In genomic region chr17:17888821-17889220, GRCh38 we compare ENCODE assay signal across 16 cellular contexts. TPM values are rescaled to one million over a fixed set of nuclear protein-coding genes. Genes with fewer than 3 reads are reported as not detected.
DNase-seq lines count a peak whose midpoint lies in the region; ATAC-seq, FAIRE-seq and TF ChIP-seq lines count a peak whose summit lies in the region.
"Had no signal": no experiment of that assay in that cellular context is flagged by ENCODE, and none has a peak within 500 bp of the region (broad histone marks: within the 10 kb centered on the region; RNA-seq: fewer than 3 reads in every experiment).

No MANE protein-coding gene starts in this region.

- no peak overlapping the region for H3K9ac ChIP-seq in astrocyte (ENCODE audit: low read length)

- H3K9me3 ChIP-seq in astrocyte (ENCODE audit: insufficient read depth, low read depth, low read length), result no peaks in the 10 kb centered on the region
- no peaks in the 10 kb centered on the region for H3K9me3 ChIP-seq in T-helper 17 cell (ENCODE audit: control insufficient read depth, low read length, poor library complexity, severe bottlenecking)
- H3K9me3 ChIP-seq: neutrophil, transverse colon had no signal

- H4K20me1 ChIP-seq in GM23338 (replicated peaks; ENCODE audit: insufficient read depth) (no peaks in the 10 kb centered on the region), astrocyte (ENCODE audit: insufficient read depth, low read length) (peaks cover 18% of the 10 kb centered on the region)

- H3K36me3 ChIP-seq in GM23338 (ENCODE audit: insufficient read depth) (no peaks in the 10 kb centered on the region), astrocyte (ENCODE audit: insufficient read depth, low read length) (peaks cover 6% of the 10 kb centered on the region)
- H3K36me3 ChIP-seq: cardiac muscle cell had no signal

- H3K36me3 Mint-ChIP-seq in GM23338 (ENCODE audit: low read depth) (no peaks in the 10 kb centered on the region), astrocyte (ENCODE audit: low read depth, unreplicated experiment) (peaks cover 37% of the 10 kb centered on the region), T-helper 17 cell (ENCODE audit: low read depth) (peaks cover 7% of the 10 kb centered on the region)
- H3K36me3 Mint-ChIP-seq in natural killer cell treated with Interleukin-12 subunit alpha and Interleukin-12 subunit beta and Interleukin-15 and Interleukin-18, amount 100 ng/mL, for 72 hours, result no peaks in the 10 kb centered on the region

- H3K4me1 Mint-ChIP-seq in GM23338, result peaks cover 44% of the 10 kb centered on the region
- H3K4me1 Mint-ChIP-seq in astrocyte (ENCODE audit: low read depth, unreplicated experiment), result peaks cover 6% of the 10 kb centered on the region
- H3K4me1 Mint-ChIP-seq in T-helper 17 cell, result peaks cover 4% of the 10 kb centered on the region
- H3K4me1 Mint-ChIP-seq in natural killer cell treated with Interleukin-12 subunit alpha and Interleukin-12 subunit beta and Interleukin-15 and Interleukin-18, amount 100 ng/mL, for 72 hours (ENCODE audit: low read depth in 2 of 2), result peaks cover 0 to 4% of the 10 kb centered on the region in 2 donors
- H3K4me1 Mint-ChIP-seq: activated CD8-positive, alpha-beta memory T cell treated with anti-CD3 and anti-CD28 coated beads, Interleukin-2, amount 10 ng/mL, durations not matched to agents 7 days and 5 days had no signal

- H3K4me1 ChIP-seq in GM23338 (ENCODE audit: insufficient read depth) (peaks cover 16% of the 10 kb centered on the region), astrocyte (ENCODE audit: insufficient read depth, low read length) (peaks cover 2% of the 10 kb centered on the region)

- H2AFZ ChIP-seq in GM23338 (no peak overlapping the region), astrocyte (ENCODE audit: low read depth, low read length) (no peak overlapping the region)

- H3K79me2 ChIP-seq in GM23338 (replicated peaks; ENCODE audit: insufficient read depth) (no peaks in the 10 kb centered on the region), astrocyte (ENCODE audit: insufficient read depth, low read length) (no peaks in the 10 kb centered on the region)

- no peaks in the 10 kb centered on the region for H3F3A ChIP-seq in GM23338 (replicated peaks; ENCODE audit: low read depth)

- H3K4me3 Mint-ChIP-seq in GM23338 (no peak overlapping the region), astrocyte (ENCODE audit: unreplicated experiment) (no peak overlapping the region), T-helper 17 cell (no peak overlapping the region)
- no peak overlapping the region for H3K4me3 Mint-ChIP-seq in natural killer cell treated with Interleukin-12 subunit alpha and Interleukin-12 subunit beta and Interleukin-15 and Interleukin-18, amount 100 ng/mL, for 72 hours
- H3K4me3 Mint-ChIP-seq: activated CD8-positive, alpha-beta memory T cell treated with anti-CD3 and anti-CD28 coated beads, Interleukin-2, amount 10 ng/mL, durations not matched to agents 7 days and 5 days; stimulated activated effector memory CD8-positive, alpha-beta T cell treated with anti-CD3 and anti-CD28 coated beads, Interleukin-12 subunit alpha, Interleukin-12 subunit beta, amount 100 ng/mL, for 72 hours had no signal

- peaks cover 13% of the 10 kb centered on the region for H3K27me3 Mint-ChIP-seq in GM23338 (ENCODE audit: insufficient read depth, low read depth, poor library complexity)
- H3K27me3 Mint-ChIP-seq in astrocyte (ENCODE audit: low read depth, unreplicated experiment), result no peaks in the 10 kb centered on the region
- H3K27me3 Mint-ChIP-seq in T-helper 17 cell, result no peaks in the 10 kb centered on the region
- H3K27me3 Mint-ChIP-seq in natural killer cell treated with Interleukin-12 subunit alpha and Interleukin-12 subunit beta and Interleukin-15 and Interleukin-18, amount 100 ng/mL, for 72 hours, result no peaks in the 10 kb centered on the region
- H3K27me3 Mint-ChIP-seq: activated CD8-positive, alpha-beta memory T cell treated with anti-CD3 and anti-CD28 coated beads, Interleukin-2, amount 10 ng/mL, durations not matched to agents 7 days and 5 days had no signal

- 0 out of 2 replicates have a peak overlapping the region, but pooled peaks have one; percentile 39 for H3K4me2 ChIP-seq in GM23338
- H3K4me2 ChIP-seq in astrocyte (ENCODE audit: low read length), result no peak overlapping the region

- H3K27me3 ChIP-seq in GM23338 (ENCODE audit: insufficient read depth) (no peaks in the 10 kb centered on the region), astrocyte (ENCODE audit: insufficient read depth, low read length) (no peaks in the 10 kb centered on the region)
- H3K27me3 ChIP-seq: neutrophil, transverse colon had no signal

- no peak for FAIRE-seq in astrocyte (lab: Jason Lieb, UNC)
- FAIRE-seq: RCC 7860 had no signal

- H3K27ac ChIP-seq in GM23338 (ENCODE audit: low read depth) (no peak overlapping the region), astrocyte (ENCODE audit: low read depth, low read length) (no peak overlapping the region)
- H3K27ac ChIP-seq: cardiac muscle cell, neutrophil, transverse colon had no signal

- DNase-seq in AG09309 (ENCODE audit: low read depth) (no peak), GM23338 (ENCODE audit: low spot score) (peak; percentile 82), astrocyte (ENCODE audit: low read depth) (no peak), islet precursor cell (peak; percentile 60), SHP77 (lab: John Stamatoyannopoulos, UW) (no peak), T-helper 17 cell (no peak)
- no peak for DNase-seq in effector CD4-positive, alpha-beta T cell
- no peak for DNase-seq in natural killer cell treated with Interleukin-12 subunit alpha and Interleukin-12 subunit beta and Interleukin-15 and Interleukin-18, amount 100 ng/mL, for 72 hours (ENCODE audit: low spot score)
- DNase-seq: activated CD8-positive, alpha-beta memory T cell treated with anti-CD3 and anti-CD28 coated beads, Interleukin-2, amount 10 ng/mL, durations not matched to agents 7 days and 5 days; NCI-H187 treated with DMSO at 0.1 percent for 48 hours; transverse colon had no signal

- no peak overlapping the region for H3K27ac Mint-ChIP-seq in GM23338
- no peak overlapping the region for H3K27ac Mint-ChIP-seq in astrocyte (ENCODE audit: unreplicated experiment)
- no peak overlapping the region for H3K27ac Mint-ChIP-seq in T-helper 17 cell
- H3K27ac Mint-ChIP-seq in natural killer cell treated with Interleukin-12 subunit alpha and Interleukin-12 subunit beta and Interleukin-15 and Interleukin-18, amount 100 ng/mL, for 72 hours, result no peak overlapping the region
- H3K27ac Mint-ChIP-seq: activated CD8-positive, alpha-beta memory T cell treated with anti-CD3 and anti-CD28 coated beads, Interleukin-2, amount 10 ng/mL, durations not matched to agents 7 days and 5 days had no signal

- H3K4me3 ChIP-seq in AG09309 (ENCODE audit: control insufficient read depth, low read depth, low read length), result no peak overlapping the region
- no peak overlapping the region for H3K4me3 ChIP-seq in GM23338
- no peak overlapping the region for H3K4me3 ChIP-seq in astrocyte (ENCODE audit: insufficient read depth, low read depth, low read length)
- H3K4me3 ChIP-seq: cardiac muscle cell, lung, transverse colon had no signal

- ATAC-seq in GM23338, result peak; percentile 86
- ATAC-seq in T-helper 17 cell, result no peak
- no peak for ATAC-seq in natural killer cell treated with Interleukin-12 subunit alpha and Interleukin-12 subunit beta and Interleukin-15 and Interleukin-18, amount 100 ng/mL, for 72 hours
- ATAC-seq: activated CD8-positive, alpha-beta memory T cell treated with anti-CD3 and anti-CD28 coated beads, Interleukin-2, amount 10 ng/mL, durations not matched to agents 7 days and 5 days; stimulated activated effector memory CD8-positive, alpha-beta T cell treated with anti-CD3 and anti-CD28 coated beads, Interleukin-12 subunit alpha, Interleukin-12 subunit beta, amount 100 ng/mL, for 72 hours had no signal

- TF ChIP-seq CTCF in AG09309 (IDR thresholded peaks at IDR 0.05; ENCODE audit: control insufficient read depth, insufficient read depth, low read depth, low read length, missing control alignments) (peak; percentile 18), GM23338 (conservative IDR thresholded peaks at IDR 0.05; ENCODE audit: low read depth in 2 of 2) (peak; percentile 44 to 49), astrocyte (IDR thresholded peaks at IDR 0.05; ENCODE audit: insufficient read depth, low read depth, low read length) (peak; percentile 8)

- no peaks in the 10 kb centered on the region for H3K9me2 ChIP-seq in GM23338 (ENCODE audit: insufficient read depth)

- H3K9me3 Mint-ChIP-seq in GM23338 (no peaks in the 10 kb centered on the region; the same call in 2 of the 3 replicates), astrocyte (ENCODE audit: unreplicated experiment) (no peaks in the 10 kb centered on the region)
- no peaks in the 10 kb centered on the region for H3K9me3 Mint-ChIP-seq in natural killer cell treated with Interleukin-12 subunit alpha and Interleukin-12 subunit beta and Interleukin-15 and Interleukin-18, amount 100 ng/mL, for 72 hours
- H3K9me3 Mint-ChIP-seq: stimulated activated effector memory CD8-positive, alpha-beta T cell treated with anti-CD3 and anti-CD28 coated beads, Interleukin-12 subunit alpha, Interleukin-12 subunit beta, amount 100 ng/mL, for 72 hours had no signal

TF ChIP-seq in GM23338, 12 proteins besides CTCF, POLR2A, EP300 and RAD21:
- TF ChIP-seq STAT1 (IDR thresholded peaks at IDR 0.05; ENCODE audit: unreplicated experiment), result no peak
- TF ChIP-seq ETS1 (IDR thresholded peaks at IDR 0.05), result no peak
- no peak for TF ChIP-seq ZNF114 (CRISPR knock-in tag; IDR thresholded peaks at IDR 0.05)
TF ChIP-seq in GM23338: peak in this region for 0.

RNA-seq across cellular contexts. Expression of gene SREBF1, which starts 52.0 kb away (rescaled TPM):
- total RNA-seq in GM23338 (2014; rRNA removed; shearing (Covaris generic)), result 77.7 and 85.3 TPM in 2 replicates
- 39.6 and 43.7 TPM in 2 replicates for polyA plus RNA-seq in GM23338 (2016; fragmentation: Nextera tagmentation; extraction: Ambion mirVana)
- total RNA-seq in astrocyte (59.2 and 65.6 TPM in 2 replicates), T-helper 17 cell (100 to 1,000 TPM; 198 to 241 TPM)
- total RNA-seq in natural killer cell treated with Interleukin-12 subunit alpha and Interleukin-12 subunit beta and Interleukin-15 and Interleukin-18, amount 100 ng/mL, for 72 hours, result 10 to 100 TPM; 55.8 to 73.5 TPM

Comparison
In these comparisons a context has a peak if more than half of its experiments do, and no peak if none do; other contexts are left out.
1. DNase-seq: peak in GM23338 (single experiment) and islet precursor cell (single experiment); none in AG09309 (single experiment), astrocyte (single experiment), SHP77 (0 of 2), T-helper 17 cell (0 of 3), effector CD4-positive, alpha-beta T cell (single experiment) and natural killer cell treated with Interleukin-12 subunit alpha and Interleukin-12 subunit beta and Interleukin-15 and Interleukin-18, amount 100 ng/mL, for 72 hours (single experiment).
2. Peak in every context shown above with its lines, with median percentiles within 50 percentile points of each other: CTCF ChIP-seq.